In genomic region chr3:159732172-159733111, GRCh38 we compare ENCODE assay signal across 9 cellular contexts.
A peak's percentile ranks its signal among the peaks of the same experiment; 100 is the strongest.
DNase-seq lines count a peak whose midpoint lies in the region; ATAC-seq and TF ChIP-seq lines count a peak whose summit lies in the region.
"Had no signal": no experiment of that assay in that cellular context is flagged by ENCODE, and none has a peak within 500 bp of the region (broad histone marks: within the 10 kb centered on the region; RNA-seq: fewer than 3 reads in every experiment).

No MANE protein-coding gene starts in this region.

- DNase-seq in GM04503 (ENCODE audit: low read depth) (peak; percentile 71), pons (ENCODE audit: low spot score) (peak; percentile 11), hypothalamus (lab: John Stamatoyannopoulos, UW) (no peak), natural killer cell (no peak), GF-D8 (lab: John Stamatoyannopoulos, UW) (no peak)

- no peak for TF ChIP-seq POLR2A in gastroesophageal sphincter (IDR thresholded peaks at IDR 0.05)

- intact Hi-C loops in natural killer cell (cut with micrococcal nuclease), result no loop called here

- peak overlapping the region; percentile 31 to 38 for H3K4me3 ChIP-seq in gastroesophageal sphincter
- H3K4me3 ChIP-seq: skin epidermis had no signal

- H3K4me1 Mint-ChIP-seq in natural killer cell, result no peaks in the 10 kb centered on the region

- no peaks in the 10 kb centered on the region for H3K27me3 ChIP-seq in gastroesophageal sphincter

- H3K27ac ChIP-seq in gastroesophageal sphincter, result peak overlapping the region; percentile 29 to 82 (median 67)
- H3K27ac ChIP-seq: skin epidermis had no signal

- 8 to 21% methylated on average over 5 to 6 of the region's 6 CpGs for WGBS in gastroesophageal sphincter (ENCODE audit: low coverage in 1 of 2), 2 donors

- peaks cover 0 to 5% of the 10 kb centered on the region in 2 donors for H3K9me3 Mint-ChIP-seq in natural killer cell

- TF ChIP-seq CTCF in gastroesophageal sphincter (IDR thresholded peaks at IDR 0.05) (peak in 1 of 4 experiments; percentile 28), natural killer cell (IDR thresholded peaks at IDR 0.05) (no peak)

- no peak overlapping the region for H3K27ac Mint-ChIP-seq in natural killer cell

- H3K4me1 ChIP-seq in gastroesophageal sphincter, result peaks cover 0 to 34% (median 5%) of the 10 kb centered on the region in 3 donors

- H3K27me3 Mint-ChIP-seq in natural killer cell (ENCODE audit: low read depth in 2 of 2), result peaks cover 0 to 2% of the 10 kb centered on the region in 2 donors

- H3K36me3 Mint-ChIP-seq in natural killer cell, result no peaks in the 10 kb centered on the region

- peak; percentile 81 for ATAC-seq in SK-N-SH treated with all-trans-retinoic acid at 6 μM for 48 hours
- no peak for ATAC-seq in gastroesophageal sphincter
- no peak for ATAC-seq in HG03520 (IDR thresholded peaks at IDR 0.05; ENCODE audit: unreplicated experiment)
- ATAC-seq in natural killer cell, result no peak

- H3K4me3 Mint-ChIP-seq in natural killer cell, result no peak overlapping the region

- no peaks in the 10 kb centered on the region for H3K9me3 ChIP-seq in gastroesophageal sphincter

- no peak for TF ChIP-seq EP300 in gastroesophageal sphincter (IDR thresholded peaks at IDR 0.05)

- H3K36me3 ChIP-seq in gastroesophageal sphincter, result no peaks in the 10 kb centered on the region

TF ChIP-seq in SK-N-SH treated with all-trans-retinoic acid at 6 μM for 48 hours, 23 proteins besides CTCF, POLR2A, EP300 and RAD21:
- TF ChIP-seq CREB5 (CRISPR knock-in tag; IDR thresholded peaks at IDR 0.05; ENCODE audit: low read depth) (no peak), ZNF8 (CRISPR knock-in tag; IDR thresholded peaks at IDR 0.05) (no peak), OSR1 (CRISPR knock-in tag; IDR thresholded peaks at IDR 0.05) (no peak), SNAI2 (CRISPR knock-in tag; IDR thresholded peaks at IDR 0.05) (no peak), ARNTL (CRISPR knock-in tag; IDR thresholded peaks at IDR 0.05; ENCODE audit: borderline replicate concordance, low read depth) (no peak), ISL1 (CRISPR knock-in tag; IDR thresholded peaks at IDR 0.05) (peak; percentile 7; the same call in 1 of the 2 replicates)
TF ChIP-seq in SK-N-SH treated with all-trans-retinoic acid at 6 μM for 48 hours: peak in this region for 1.

Comparison
In these comparisons a context has a peak if more than half of its experiments do, and no peak if none do; other contexts are left out.
1. DNase-seq: peak in GM04503 (single experiment) and pons (single experiment); none in hypothalamus (0 of 51), natural killer cell (single experiment) and GF-D8 (single experiment).